ENCODE assay signal across 19 cellular contexts in the genomic region with DNA sequence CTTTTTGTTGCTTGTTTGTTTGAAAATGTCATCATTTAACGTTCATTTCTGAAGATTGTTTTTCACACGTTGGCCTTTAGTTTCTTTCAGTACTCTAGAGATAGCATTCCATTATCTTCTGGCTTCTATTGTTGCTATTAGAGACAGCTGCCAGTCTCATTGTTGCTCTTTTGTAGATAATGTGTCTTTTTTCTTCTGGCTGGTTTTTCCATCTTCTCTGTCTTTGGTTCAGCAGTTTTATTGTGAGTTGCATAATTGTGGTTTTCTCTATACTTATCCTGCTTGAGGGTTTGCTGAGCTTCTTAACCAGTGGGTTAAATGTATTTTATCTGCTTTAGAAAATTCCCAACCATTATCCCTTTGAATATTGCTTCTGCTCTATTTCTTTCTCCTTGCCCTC.
"Had no signal": no experiment of that assay in that cellular context is flagged by ENCODE, and none has a peak within 500 bp of the region (broad histone marks: within the 10 kb centered on the region; RNA-seq: fewer than 3 reads in every experiment).

No MANE protein-coding gene starts in this region.

- DNase-seq: activated B cell treated with CpG ODN at 0.5 μM for 24 hours; activated CD4-positive, alpha-beta memory T cell treated with anti-CD3 and anti-CD28 coated beads for 36 hours; activated CD4-positive, alpha-beta T cell treated with anti-CD3 and anti-CD28 coated beads for 4 hours; activated gamma-delta T cell treated with Interleukin-2 at 50 U/mL for 16 hours; activated T-cell treated with anti-CD3 and anti-CD28 coated beads for 4 hours; adrenal gland; effector CD8-positive, alpha-beta T cell; lower lobe of right lung; natural killer cell; sigmoid colon; stimulated activated CD8-positive, alpha-beta memory T cell treated with anti-CD3 and anti-CD28 coated beads, Interleukin-4, amount 100 ng/mL, for 48 hours; stimulated activated naive CD4-positive, alpha-beta T cell; thyroid gland had no signal

- FAIRE-seq: astrocyte, bronchial epithelial cell, endothelial cell of umbilical vein had no signal

- H3K4me3 ChIP-seq: adrenal gland, esophagus muscularis mucosa, lower lobe of right lung, sigmoid colon, thyroid gland had no signal

- H3K36me3 ChIP-seq: adrenal gland, esophagus muscularis mucosa, lower lobe of right lung, neutrophil, sigmoid colon, thyroid gland had no signal

- H3K4me1 ChIP-seq: adrenal gland, esophagus muscularis mucosa, lower lobe of right lung, parathyroid adenoma, sigmoid colon, thyroid gland had no signal

- H3K27me3 ChIP-seq: adrenal gland, esophagus muscularis mucosa, neutrophil, sigmoid colon, thyroid gland had no signal

- H3K27ac ChIP-seq: adrenal gland, esophagus muscularis mucosa, lower lobe of right lung, neutrophil, parathyroid adenoma, sigmoid colon, thyroid gland had no signal

- H3K9me3 ChIP-seq: adrenal gland, esophagus muscularis mucosa, lower lobe of right lung, neutrophil, sigmoid colon, thyroid gland had no signal
